ENCODE assay signal across 15 cellular contexts in genomic region chr4:144313370-144313769, GRCh38.
A peak's percentile ranks its signal among the peaks of the same experiment; 100 is the strongest.
DNase-seq lines count a peak whose midpoint lies in the region; ATAC-seq and TF ChIP-seq lines count a peak whose summit lies in the region.
"Had no signal": no experiment of that assay in that cellular context is flagged by ENCODE, and none has a peak within 500 bp of the region (broad histone marks: within the 10 kb centered on the region; RNA-seq: fewer than 3 reads in every experiment).

No MANE protein-coding gene starts in this region.

- H3K9me3 ChIP-seq in PC-9 (ENCODE audit: insufficient read depth, low read depth) (no peaks in the 10 kb centered on the region), mammary epithelial cell (replicated peaks; ENCODE audit: insufficient read depth, low read length) (peaks cover 10% of the 10 kb centered on the region)
- H3K9me3 ChIP-seq: BE2C had no signal

- peak; percentile 70 for ATAC-seq in foreskin keratinocyte
- ATAC-seq in activated T-cell treated with anti-CD3 and anti-CD28 coated beads, Interleukin-2, amount 50 U/mL, for 4 hours, result no peak
- ATAC-seq: A549, HCT116 had no signal

- no peak overlapping the region for H3K9ac ChIP-seq in mammary epithelial cell (ENCODE audit: insufficient read depth, low read length)
- H3K9ac ChIP-seq: GM23248 had no signal

- H3F3A ChIP-seq in PC-9 (ENCODE audit: insufficient read depth, low read depth), result no peaks in the 10 kb centered on the region

- DNase-seq in PC-9 (peak; percentile 11 to 37), mammary epithelial cell (peak; percentile 66), foreskin keratinocyte (peak in 1 of 2 donors; percentile 63), DMS 273 (lab: John Stamatoyannopoulos, UW; ENCODE audit: unreplicated experiment) (no peak), GM13976 (ENCODE audit: low spot score) (no peak)
- DNase-seq in activated T-cell treated with anti-CD3 and anti-CD28 coated beads, Interleukin-2, amount 50 U/mL, for 4 hours, result no peak
- DNase-seq: BE2C; CD4-positive, alpha-beta memory T cell; DMS153; GF-D8; GM23248 had no signal

- no peaks in the 10 kb centered on the region for H3K4me1 Mint-ChIP-seq in activated T-cell treated with anti-CD3 and anti-CD28 coated beads, Interleukin-2, amount 50 U/mL, for 4 hours (ENCODE audit: low read depth)
- H3K4me1 Mint-ChIP-seq: CD4-positive, alpha-beta memory T cell had no signal

- POLR2A ChIA-PET in PC-9 (lab: Charles Lee; ENCODE audit: unreplicated experiment), result no interaction called here

- CTCF ChIA-PET in PC-9 (lab: Charles Lee), result no interaction called here
- CTCF ChIA-PET in mammary epithelial cell (lab: Charles Lee; ENCODE audit: low non-redundant PET), result no interaction called here

- H3K4me2 ChIP-seq in PC-9, result no peak overlapping the region
- no peak overlapping the region for H3K4me2 ChIP-seq in mammary epithelial cell (ENCODE audit: insufficient read depth, low read depth, low read length)
- H3K4me2 ChIP-seq: A549 had no signal

- no peak overlapping the region; the same call in 1 of the 2 replicates for H2AFZ ChIP-seq in PC-9
- peak overlapping the region; percentile 78 for H2AFZ ChIP-seq in mammary epithelial cell (ENCODE audit: low read depth, low read length)
- H2AFZ ChIP-seq: GM23248 had no signal

- H3K27ac ChIP-seq in PC-9 (no peak overlapping the region), mammary epithelial cell (ENCODE audit: insufficient read depth, low read depth, low read length) (no peak overlapping the region), foreskin keratinocyte (no peak overlapping the region)
- H3K27ac ChIP-seq: A549, C4-2B, GM23248, HL-60 had no signal

- H3K27me3 ChIP-seq in PC-9 (ENCODE audit: insufficient read depth, low read depth), result no peaks in the 10 kb centered on the region
- H3K27me3 ChIP-seq in mammary epithelial cell (ENCODE audit: insufficient read depth, low read length), result no peaks in the 10 kb centered on the region
- no peaks in the 10 kb centered on the region for H3K27me3 ChIP-seq in foreskin keratinocyte
- H3K27me3 ChIP-seq: BE2C had no signal

- H3K4me3 ChIP-seq in PC-9 (no peak overlapping the region), mammary epithelial cell (replicated peaks in 1 of 3; ENCODE audit: insufficient read depth in 1 of 3, low read depth in 2 of 3, low read length in 3 of 3) (no peak overlapping the region)
- H3K4me3 ChIP-seq: A549, GM23248 had no signal

- BruUV-seq in PC-9 (replicated peaks; lab: Mats Ljungman, UMichigan), result no TSS peak
- no TSS peak for BruUV-seq in mammary epithelial cell (replicated peaks; lab: Mats Ljungman, UMichigan)

- H3K79me2 ChIP-seq in PC-9 (ENCODE audit: low read depth) (no peaks in the 10 kb centered on the region), mammary epithelial cell (ENCODE audit: insufficient read depth, low read length) (no peaks in the 10 kb centered on the region)

- intact Hi-C loops in PC-9 (cut with micrococcal nuclease; ENCODE audit: unreplicated experiment) (no loop called here), mammary epithelial cell (cut with micrococcal nuclease) (no loop called here)

- H3K4me3 Mint-ChIP-seq in activated T-cell treated with anti-CD3 and anti-CD28 coated beads, Interleukin-2, amount 50 U/mL, for 4 hours, result no peak overlapping the region
- H3K4me3 Mint-ChIP-seq: CD4-positive, alpha-beta memory T cell had no signal

- peaks cover 35% of the 10 kb centered on the region for H3K9me3 Mint-ChIP-seq in activated T-cell treated with anti-CD3 and anti-CD28 coated beads, Interleukin-2, amount 50 U/mL, for 4 hours

- H3K4me1 ChIP-seq in PC-9 (replicated peaks; ENCODE audit: insufficient read depth) (no peaks in the 10 kb centered on the region), mammary epithelial cell (ENCODE audit: insufficient read depth, low read length) (peaks cover 8% of the 10 kb centered on the region), foreskin keratinocyte (no peaks in the 10 kb centered on the region)
- H3K4me1 ChIP-seq: A549, BE2C had no signal

- no peaks in the 10 kb centered on the region for H3K36me3 Mint-ChIP-seq in activated T-cell treated with anti-CD3 and anti-CD28 coated beads, Interleukin-2, amount 50 U/mL, for 4 hours (ENCODE audit: insufficient read depth)

- in situ Hi-C loops in mammary epithelial cell (cut with MboI; ENCODE audit: low sequenced_read_pairs in 2 of 2) (no loop called here), GM13976 (cut with MboI; ENCODE audit: low sequenced_read_pairs, unreplicated experiment) (no loop called here)

- H3K9me2 ChIP-seq in PC-9 (ENCODE audit: insufficient read depth), result no peaks in the 10 kb centered on the region

- H3K27me3 Mint-ChIP-seq in activated T-cell treated with anti-CD3 and anti-CD28 coated beads, Interleukin-2, amount 50 U/mL, for 4 hours (ENCODE audit: low read depth), result no peaks in the 10 kb centered on the region
- H3K27me3 Mint-ChIP-seq: CD4-positive, alpha-beta memory T cell had no signal

- dilution Hi-C loops in mammary epithelial cell (cut with HindIII; ENCODE audit: low sequenced_read_pairs), result no loop called here

- H4K20me1 ChIP-seq in PC-9 (ENCODE audit: insufficient read depth) (no peaks in the 10 kb centered on the region), mammary epithelial cell (ENCODE audit: insufficient read depth, low read length) (no peaks in the 10 kb centered on the region)

- TF ChIP-seq CTCF in PC-9 (conservative IDR thresholded peaks at IDR 0.05) (no peak), mammary epithelial cell (conservative IDR thresholded peaks at IDR 0.05 in 1 of 2, IDR thresholded peaks at IDR 0.05 in 1 of 2; ENCODE audit: extremely low read depth in 1 of 2, insufficient read depth in 1 of 2, low read depth in 1 of 2, low read length in 2 of 2) (no peak), foreskin keratinocyte (conservative IDR thresholded peaks at IDR 0.05) (no peak), GM13976 (IDR thresholded peaks at IDR 0.05; ENCODE audit: borderline replicate concordance, control extremely low read depth, extremely low read depth, insufficient read depth, missing control alignments) (no peak)

- H3K36me3 ChIP-seq in PC-9 (ENCODE audit: low read depth) (no peaks in the 10 kb centered on the region), mammary epithelial cell (ENCODE audit: insufficient read depth, low read length) (no peaks in the 10 kb centered on the region)
- H3K36me3 ChIP-seq: BE2C had no signal

Comparison
In these comparisons a context has a peak if more than half of its experiments do, and no peak if none do; other contexts are left out.
1. DNase-seq: peak in PC-9 (2 of 2) and mammary epithelial cell (single experiment); none in activated T-cell treated with anti-CD3 and anti-CD28 coated beads, Interleukin-2, amount 50 U/mL, for 4 hours (single experiment), DMS 273 (single experiment) and GM13976 (single experiment).